7 cellular contexts compared by ENCODE assay signal in the genomic region with DNA sequence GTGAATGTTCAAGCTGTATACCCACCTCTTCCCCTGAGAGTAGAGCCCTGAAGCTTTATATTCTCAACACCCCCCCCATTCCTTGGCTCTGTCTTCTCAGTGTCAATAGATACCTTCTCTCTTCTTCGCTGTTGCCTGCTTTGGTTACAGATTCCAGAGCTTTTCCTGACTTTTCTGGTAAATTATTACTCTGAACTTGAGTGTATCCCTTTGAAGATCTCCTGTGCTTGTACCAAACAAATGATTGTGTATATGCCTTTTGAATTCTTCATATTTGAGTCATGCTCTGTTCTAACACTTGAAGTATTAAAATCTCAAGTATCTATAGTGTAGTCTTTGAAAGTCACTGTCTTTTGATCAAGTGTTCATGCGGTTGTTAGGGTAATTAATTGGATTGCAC. TPM values are rescaled to one million over a fixed set of nuclear protein-coding genes. Genes with fewer than 3 reads are reported as not detected.
A peak's percentile ranks its signal among the peaks of the same experiment; 100 is the strongest.
DNase-seq lines count a peak whose midpoint lies in the region; ATAC-seq and TF ChIP-seq lines count a peak whose summit lies in the region.
"Not testable (repeated sequence)": the region's sequence is repeated elsewhere in the genome, so short reads cannot be mapped to it uniquely, and the experiment has no call there.

No MANE protein-coding gene starts in this region.

- BruUV-seq in Caco-2 (replicated peaks; lab: Mats Ljungman, UMichigan); HCT116 (replicated peaks; lab: Mats Ljungman, UMichigan); PC-3 (replicated peaks; lab: Mats Ljungman, UMichigan): not testable (repeated sequence)

- ATAC-seq in HCT116 = peak; percentile 78
- not testable (repeated sequence) for ATAC-seq in PC-3; activated T-cell treated with anti-CD3 and anti-CD28 coated beads, Interleukin-2, amount 50 U/mL, for 72 hours (replicated peaks in 1 of 2)

- TF ChIP-seq POLR2A in HCT116 (IDR thresholded peaks at IDR 0.05; ENCODE audit: borderline replicate concordance, extremely low read depth, insufficient read depth, insufficient read length) = not testable (repeated sequence)

- not testable (repeated sequence) for DNase-seq in Caco-2; HCT116 (ENCODE audit: low read depth, low spot score); PC-3; activated T-cell treated with anti-CD3 and anti-CD28 coated beads, Interleukin-2, amount 50 U/mL, for 72 hours; progenitor cell of endocrine pancreas (ENCODE audit: low spot score, unreplicated experiment)
- peak; percentile 20 for DNase-seq in choroid plexus epithelial cell (ENCODE audit: low read depth)

- POLR2A ChIA-PET in Caco-2 (lab: Charles Lee); HCT116 (lab: Charles Lee); PC-3 (lab: Charles Lee; ENCODE audit: unreplicated experiment): not testable (repeated sequence)

- H3K27me3 ChIP-seq in Caco-2 (replicated peaks; ENCODE audit: control insufficient read depth, insufficient read depth, low read length); HCT116 (ENCODE audit: insufficient read depth, low read length); PC-3 (ENCODE audit: low read length); iPS-20b (ENCODE audit: insufficient read depth, low read length): not testable (repeated sequence)

- peak overlapping the region; percentile 46; the same call in 1 of the 2 replicates for H3K9ac ChIP-seq in HCT116 (ENCODE audit: low read length)
- not testable (repeated sequence) for H3K9ac ChIP-seq in PC-3 (ENCODE audit: low read length)
- peak overlapping the region; percentile 42; the same call in 1 of the 2 replicates for H3K9ac ChIP-seq in iPS-20b (ENCODE audit: low read depth, low read length)

- peaks cover 32% of the 10 kb centered on the region for H3K4me1 Mint-ChIP-seq in Caco-2 (ENCODE audit: low read depth, unreplicated experiment)
- peaks cover 29% of the 10 kb centered on the region for H3K4me1 Mint-ChIP-seq in activated T-cell treated with anti-CD3 and anti-CD28 coated beads, Interleukin-2, amount 50 U/mL, for 72 hours (ENCODE audit: low read depth)
- peaks cover 16% of the 10 kb centered on the region for H3K4me1 Mint-ChIP-seq in progenitor cell of endocrine pancreas (ENCODE audit: low read depth)

- peaks cover 18% of the 10 kb centered on the region for H3K9me3 Mint-ChIP-seq in Caco-2 (ENCODE audit: unreplicated experiment)
- H3K9me3 Mint-ChIP-seq in activated T-cell treated with anti-CD3 and anti-CD28 coated beads, Interleukin-2, amount 50 U/mL, for 72 hours; progenitor cell of endocrine pancreas (ENCODE audit: low read depth): not testable (repeated sequence)

- TF ChIP-seq CTCF in Caco-2 (IDR thresholded peaks at IDR 0.05; ENCODE audit: insufficient read depth in 1 of 2, low read depth in 1 of 2, low read length in 1 of 2, severe bottlenecking in 1 of 2, unreplicated experiment in 1 of 2); HCT116 (IDR thresholded peaks at IDR 0.05 in 2 of 3, conservative IDR thresholded peaks at IDR 0.05 in 1 of 3; ENCODE audit: borderline replicate concordance in 1 of 3, insufficient read depth in 1 of 3, low read depth in 2 of 3, low read length in 2 of 3); PC-3 (conservative IDR thresholded peaks at IDR 0.05; ENCODE audit: low read depth, low read length); choroid plexus epithelial cell (conservative IDR thresholded peaks at IDR 0.05; ENCODE audit: low read depth, low read length); progenitor cell of endocrine pancreas (IDR thresholded peaks at IDR 0.05; ENCODE audit: unreplicated experiment): not testable (repeated sequence)

- TF ChIP-seq RAD21 in HCT116 (IDR thresholded peaks at IDR 0.05; ENCODE audit: low read depth) = not testable (repeated sequence)

- peak overlapping the region; percentile 67 for H3K4me3 Mint-ChIP-seq in Caco-2 (ENCODE audit: unreplicated experiment)
- peak overlapping the region; percentile 12 to 68 for H3K4me3 Mint-ChIP-seq in activated T-cell treated with anti-CD3 and anti-CD28 coated beads, Interleukin-2, amount 50 U/mL, for 72 hours
- not testable (repeated sequence) for H3K4me3 Mint-ChIP-seq in progenitor cell of endocrine pancreas (ENCODE audit: low read depth)

- H3K36me3 ChIP-seq in Caco-2 (ENCODE audit: control insufficient read depth, insufficient read depth, low read length); HCT116 (ENCODE audit: control insufficient read depth in 1 of 2, insufficient read depth in 2 of 2, low read length in 2 of 2); PC-3 (ENCODE audit: low read depth, low read length); iPS-20b (ENCODE audit: insufficient read depth, low read depth, low read length): not testable (repeated sequence)

- peak overlapping the region; percentile 83 for H3K4me2 ChIP-seq in HCT116 (ENCODE audit: low read length)
- H3K4me2 ChIP-seq in PC-3 (ENCODE audit: low read length) = peak overlapping the region; percentile 40

- H3K27ac Mint-ChIP-seq in Caco-2 (ENCODE audit: unreplicated experiment) (peak overlapping the region; percentile 80), progenitor cell of endocrine pancreas (peak overlapping the region; percentile 49)
- peak overlapping the region; percentile 85 for H3K27ac Mint-ChIP-seq in activated T-cell treated with anti-CD3 and anti-CD28 coated beads, Interleukin-2, amount 50 U/mL, for 72 hours

- H2AFZ ChIP-seq in HCT116 (ENCODE audit: low read depth, low read length, poor library complexity, severe bottlenecking) = peak overlapping the region; percentile 25
- H2AFZ ChIP-seq in PC-3 (ENCODE audit: low read length) = not testable (repeated sequence)

- not testable (repeated sequence) for H3K9me3 ChIP-seq in Caco-2; HCT116 (ENCODE audit: control insufficient read depth in 1 of 2, insufficient read depth in 1 of 2, low read depth in 1 of 2, low read length in 2 of 2); PC-3 (ENCODE audit: low read length); iPS-20b (ENCODE audit: insufficient read depth, low read depth, low read length)

- H3K79me2 ChIP-seq in HCT116 (ENCODE audit: insufficient read depth, low read length); PC-3 (ENCODE audit: low read length): not testable (repeated sequence)

- H3K27me3 Mint-ChIP-seq in Caco-2 (ENCODE audit: insufficient read depth, unreplicated experiment); activated T-cell treated with anti-CD3 and anti-CD28 coated beads, Interleukin-2, amount 50 U/mL, for 72 hours (ENCODE audit: low read depth); progenitor cell of endocrine pancreas: not testable (repeated sequence)

- H3K36me3 Mint-ChIP-seq in Caco-2 (ENCODE audit: insufficient read depth, unreplicated experiment); activated T-cell treated with anti-CD3 and anti-CD28 coated beads, Interleukin-2, amount 50 U/mL, for 72 hours (ENCODE audit: insufficient read depth in 2 of 2): not testable (repeated sequence)
- H3K36me3 Mint-ChIP-seq in progenitor cell of endocrine pancreas (ENCODE audit: insufficient read depth) = peaks cover 11% of the 10 kb centered on the region

- not testable (repeated sequence) for H4K20me1 ChIP-seq in HCT116 (ENCODE audit: insufficient read depth); PC-3 (ENCODE audit: low read length)

- RAD21 ChIA-PET in HCT116 (lab: Charles Lee; ENCODE audit: low non-redundant PET in 1 of 2, low total read pairs in 2 of 2, uncharacterized antibody in 2 of 2, unreplicated experiment in 2 of 2) = not testable (repeated sequence)

- intact Hi-C loops in Caco-2 (cut with micrococcal nuclease; ENCODE audit: unreplicated experiment) = loop anchor here (1.0 kb wide), 1 partner anchor 32 kb away; a partner anchor contains a TSS
- intact Hi-C loops in HCT116 (cut with micrococcal nuclease); PC-3 (cut with micrococcal nuclease): not testable (repeated sequence)

- not testable (repeated sequence) for H3F3A ChIP-seq in PC-3 (ENCODE audit: low read length, unreplicated experiment)

- CTCF ChIA-PET in Caco-2 (lab: Charles Lee); HCT116 (lab: Charles Lee); PC-3 (lab: Charles Lee): not testable (repeated sequence)

- not testable (repeated sequence) for H3K4me3 ChIP-seq in Caco-2 (ENCODE audit: low read depth, low read length); PC-3 (ENCODE audit: low read length); choroid plexus epithelial cell (ENCODE audit: low read depth, low read length)
- H3K4me3 ChIP-seq in HCT116 (replicated peaks in 1 of 2; ENCODE audit: low read depth in 1 of 2, low read length in 2 of 2) (peak overlapping the region in 1 of 2 experiments; percentile 48; a peak in 3 of 4 replicates), iPS-20b (ENCODE audit: low read length) (peak overlapping the region; percentile 51; the same call in 1 of the 2 replicates)

- peak overlapping the region; percentile 63; the same call in 1 of the 2 replicates for H3K27ac ChIP-seq in HCT116 (ENCODE audit: low read depth, low read length)
- H3K27ac ChIP-seq in PC-3 (ENCODE audit: low read length) = peak overlapping the region; percentile 55
- H3K27ac ChIP-seq in iPS-20b (ENCODE audit: low read length) = peak overlapping the region; percentile 38

- H3K9me2 ChIP-seq in HCT116 (ENCODE audit: insufficient read depth); PC-3 (replicated peaks; ENCODE audit: low read length): not testable (repeated sequence)

- H3K4me1 ChIP-seq in Caco-2 = peaks cover 15% of the 10 kb centered on the region
- H3K4me1 ChIP-seq in HCT116 (ENCODE audit: control insufficient read depth in 1 of 2, insufficient read depth in 2 of 2, low read length in 2 of 2) = peaks cover 24 to 28% of the 10 kb centered on the region in 2 experiments
- H3K4me1 ChIP-seq in PC-3 (ENCODE audit: insufficient read depth, low read length) = peaks cover 17% of the 10 kb centered on the region
- peaks cover 24% of the 10 kb centered on the region for H3K4me1 ChIP-seq in iPS-20b (ENCODE audit: insufficient read depth, low read length)

RNA-seq across cellular contexts. Expression of a gene that starts 32.0 kb away (rescaled TPM):
- 16.4 and 22.4 TPM in 2 replicates for total RNA-seq in Caco-2 (2022)
- 14.3 TPM for total RNA-seq in HCT116 (2021; ENCODE audit: unreplicated experiment)
- 1.9 and 2.8 TPM in 2 replicates for polyA plus RNA-seq in HCT116 (2012)
- 2.0 and 6.6 TPM in 2 replicates for total RNA-seq in PC-3 (2014; rRNA removed)
- 10 to 100 TPM; 17.6 to 27.0 TPM for total RNA-seq in activated T-cell treated with anti-CD3 and anti-CD28 coated beads, Interleukin-2, amount 50 U/mL, for 72 hours
- total RNA-seq in progenitor cell of endocrine pancreas = 41.1 and 44.9 TPM in 2 replicates

RNA-seq across cellular contexts. Expression of a gene that starts 38.8 kb away (rescaled TPM):
- total RNA-seq in Caco-2 (2022) = 53.4 and 59.3 TPM in 2 replicates
- 79.8 TPM for total RNA-seq in HCT116 (2021; ENCODE audit: unreplicated experiment)
- polyA plus RNA-seq in HCT116 (2012) = 72.9 and 108 TPM in 2 replicates
- 54.5 and 70.3 TPM in 2 replicates for total RNA-seq in PC-3 (2014; rRNA removed)
- 10 to 100 TPM; 43.6 to 58.1 TPM for total RNA-seq in activated T-cell treated with anti-CD3 and anti-CD28 coated beads, Interleukin-2, amount 50 U/mL, for 72 hours
- 25.5 and 30.6 TPM in 2 replicates for total RNA-seq in progenitor cell of endocrine pancreas
